ENCODE assay signal across 26 cellular contexts in genomic region chr3:157107644-157108133, GRCh38. TPM values are rescaled to one million over a fixed set of nuclear protein-coding genes. Genes with fewer than 3 reads are reported as not detected.
DNase-seq lines count a peak whose midpoint lies in the region; ATAC-seq, FAIRE-seq and TF ChIP-seq lines count a peak whose summit lies in the region.
"Had no signal": no experiment of that assay in that cellular context is flagged by ENCODE, and none has a peak within 500 bp of the region (broad histone marks: within the 10 kb centered on the region; RNA-seq: fewer than 3 reads in every experiment).

No MANE protein-coding gene starts in this region.

- TF ChIP-seq CTCF in right atrium auricular region (IDR thresholded peaks at IDR 0.05), result no peak
- TF ChIP-seq CTCF in K562 (IDR thresholded peaks at IDR 0.05 in 2 of 3, conservative IDR thresholded peaks at IDR 0.05 in 1 of 3; ENCODE audit: insufficient read depth in 2 of 3, low read depth in 1 of 3, low read length in 3 of 3), result no peak
- TF ChIP-seq CTCF in SK-N-SH (IDR thresholded peaks at IDR 0.05), result no peak

- DNase-seq in right atrium auricular region (ENCODE audit: low spot score) (no peak), left cardiac atrium (no peak), K562 (ENCODE audit: extremely low read depth in 1 of 4, low spot score in 3 of 4) (peak in 2 of 4 experiments; percentile 52 to 74), mucosa of gallbladder (ENCODE audit: low spot score) (peak; percentile 23), SK-N-SH (no peak), HTR-8/SVneo (ENCODE audit: insufficient read length, low spot score) (no peak)
- no peak for DNase-seq in stimulated activated effector memory CD8-positive, alpha-beta T cell treated with anti-CD3 and anti-CD28 coated beads, Interleukin-12 subunit alpha, Interleukin-12 subunit beta, amount 100 ng/mL, for 72 hours (ENCODE audit: low spot score in 2 of 2)
- DNase-seq: activated CD4-positive, CD25-positive, alpha-beta regulatory T cell; activated CD8-positive, alpha-beta T cell treated with anti-CD3 and anti-CD28 coated beads for 36 hours; activated T-cell treated with anti-CD3 and anti-CD28 coated beads, Interleukin-2, amount 50 U/mL, for 1 hour; central memory CD4-positive, alpha-beta T cell; dorsolateral prefrontal cortex; EL; foreskin keratinocyte; GM23248; hypothalamus; KBM-7; MM.1S; naive B cell; NCI-H1694; NCI-H2171 treated with DMSO at 0.1 percent for 48 hours; NCI-H748 treated with DMSO at 0.1 percent for 48 hours; T1000; upper lobe of right lung had no signal

- no peak overlapping the region; a peak in 1 of 4 replicates for H3K9ac ChIP-seq in K562 (ENCODE audit: insufficient read depth in 1 of 2, low read depth in 2 of 2, low read length in 2 of 2)
- no peak overlapping the region for H3K9ac ChIP-seq in SK-N-SH
- H3K9ac ChIP-seq: BLaER1, GM23248 had no signal

- no peaks in the 10 kb centered on the region for H3K27me3 ChIP-seq in right atrium auricular region
- no peaks in the 10 kb centered on the region for H3K27me3 ChIP-seq in K562 (ENCODE audit: control insufficient read depth in 2 of 2, insufficient read depth in 2 of 2, low read length in 2 of 2)
- no peaks in the 10 kb centered on the region for H3K27me3 ChIP-seq in SK-N-SH (ENCODE audit: insufficient read depth)
- H3K27me3 ChIP-seq: BLaER1, dorsolateral prefrontal cortex, foreskin keratinocyte, upper lobe of right lung had no signal

- no peaks in the 10 kb centered on the region for H3K9me2 ChIP-seq in SK-N-SH

- H3K4me3 ChIP-seq in right atrium auricular region (no peak overlapping the region), K562 (no peak overlapping the region), SK-N-SH (ENCODE audit: low read depth in 2 of 2, low read length in 1 of 2) (no peak overlapping the region)
- H3K4me3 ChIP-seq: BLaER1, dorsolateral prefrontal cortex, GM23248, upper lobe of right lung had no signal

- H3K9me3 Mint-ChIP-seq in stimulated activated effector memory CD8-positive, alpha-beta T cell treated with anti-CD3 and anti-CD28 coated beads, Interleukin-12 subunit alpha, Interleukin-12 subunit beta, amount 100 ng/mL, for 72 hours, result no peaks in the 10 kb centered on the region
- H3K9me3 Mint-ChIP-seq: activated CD8-positive, alpha-beta T cell treated with anti-CD3 and anti-CD28 coated beads for 36 hours; naive B cell had no signal

- H3K36me3 Mint-ChIP-seq in stimulated activated effector memory CD8-positive, alpha-beta T cell treated with anti-CD3 and anti-CD28 coated beads, Interleukin-12 subunit alpha, Interleukin-12 subunit beta, amount 100 ng/mL, for 72 hours, result no peaks in the 10 kb centered on the region
- H3K36me3 Mint-ChIP-seq: naive B cell had no signal

- TF ChIP-seq RAD21 in K562 (CRISPR knock-in tag; conservative IDR thresholded peaks at IDR 0.05 in 1 of 2, IDR thresholded peaks at IDR 0.05 in 1 of 2) (peak in 1 of 2 experiments; percentile 37; a peak in 2 of 4 replicates), SK-N-SH (IDR thresholded peaks at IDR 0.05; ENCODE audit: low read length) (no peak)

- ATAC-seq in left cardiac atrium (no peak), K562 (no peak), GM19035 (IDR thresholded peaks at IDR 0.05; ENCODE audit: unreplicated experiment) (no peak)
- no peak for ATAC-seq in stimulated activated effector memory CD8-positive, alpha-beta T cell treated with anti-CD3 and anti-CD28 coated beads, Interleukin-12 subunit alpha, Interleukin-12 subunit beta, amount 100 ng/mL, for 72 hours
- ATAC-seq: activated CD8-positive, alpha-beta T cell treated with anti-CD3 and anti-CD28 coated beads for 36 hours; foreskin keratinocyte; upper lobe of right lung had no signal

- peak overlapping the region; percentile 34; the same call in 1 of the 2 replicates for H2AFZ ChIP-seq in K562 (ENCODE audit: low read depth, low read length)
- H2AFZ ChIP-seq in SK-N-SH (ENCODE audit: low read depth), result no peak overlapping the region
- H2AFZ ChIP-seq: GM23248 had no signal

- H3K4me1 Mint-ChIP-seq in stimulated activated effector memory CD8-positive, alpha-beta T cell treated with anti-CD3 and anti-CD28 coated beads, Interleukin-12 subunit alpha, Interleukin-12 subunit beta, amount 100 ng/mL, for 72 hours, result peaks cover 37% of the 10 kb centered on the region

- CTCF ChIA-PET in K562 (lab: Yijun Ruan, JAX; ENCODE audit: low intra/inter-chr PET ratio), result no interaction called here
- CTCF ChIA-PET in SK-N-SH (lab: Yijun Ruan, JAX), result interaction anchor here (0.9 to 3.1 kb wide), 7 partner anchors 8 to 957 kb away, joined by 3 to 14 read pairs (median 4); no protein-coding TSS in a partner anchor

- WGBS in K562 (ENCODE audit: insufficient coverage, low coverage, missing lambda C conversion rate), result 0% methylated on average over 5 of the region's 5 CpGs
- WGBS in SK-N-SH (ENCODE audit: low lambda C conversion rate), result 63% methylated on average over 5 of the region's 5 CpGs

- H3K4me3 Mint-ChIP-seq in stimulated activated effector memory CD8-positive, alpha-beta T cell treated with anti-CD3 and anti-CD28 coated beads, Interleukin-12 subunit alpha, Interleukin-12 subunit beta, amount 100 ng/mL, for 72 hours, result no peak overlapping the region
- H3K4me3 Mint-ChIP-seq: activated CD8-positive, alpha-beta T cell treated with anti-CD3 and anti-CD28 coated beads for 36 hours; naive B cell had no signal

- peak overlapping the region; percentile 61 to 93 for H3K27ac ChIP-seq in right atrium auricular region
- 0 out of 3 replicates have a peak overlapping the region, but pooled peaks have one; percentile 14 for H3K27ac ChIP-seq in K562 (ENCODE audit: extremely low read depth, low read depth, low read length)
- no peak overlapping the region for H3K27ac ChIP-seq in SK-N-SH (ENCODE audit: low read depth in 2 of 2, low read length in 1 of 2)
- H3K27ac ChIP-seq: BLaER1, dorsolateral prefrontal cortex, foreskin keratinocyte, GM23248, upper lobe of right lung had no signal

- H3K36me3 ChIP-seq in right atrium auricular region (no peaks in the 10 kb centered on the region), K562 (ENCODE audit: control insufficient read depth, insufficient read depth, low read length) (no peaks in the 10 kb centered on the region), SK-N-SH (replicated peaks in 1 of 2; ENCODE audit: control insufficient read depth in 1 of 2, insufficient read depth in 2 of 2, low read length in 1 of 2) (no peaks in the 10 kb centered on the region)
- H3K36me3 ChIP-seq: BLaER1, upper lobe of right lung had no signal

- no TSS peak for BruUV-seq in K562 (replicated peaks; lab: Mats Ljungman, UMichigan)

- peak; percentile 99 for TF ChIP-seq EP300 in K562 (IDR thresholded peaks at IDR 0.05; ENCODE audit: low read length)
- TF ChIP-seq EP300 in SK-N-SH (IDR thresholded peaks at IDR 0.05; ENCODE audit: borderline replicate concordance in 1 of 2, low read depth in 1 of 2, low read length in 1 of 2), result no peak

- POLR2A ChIA-PET in K562 (lab: Yijun Ruan, JAX), result interaction anchor here (0.6 to 10.5 kb wide), 5 partner anchors 8 to 74 kb away, joined by 4 to 96 read pairs (median 7); partner anchors contain the start of gene CCNL1
- POLR2A ChIA-PET in SK-N-SH (lab: Yijun Ruan, JAX), result no interaction called here

- H3F3A ChIP-seq in SK-N-SH (replicated peaks; ENCODE audit: insufficient read depth), result no peaks in the 10 kb centered on the region

- intact Hi-C loops in left cardiac atrium (cut with DNase I) (no loop called here), K562 (cut with micrococcal nuclease) (loop anchor here (2.0 kb wide), 1 partner anchor 21 kb away; no protein-coding TSS in a partner anchor)

- H3K9me1 ChIP-seq in K562 (ENCODE audit: control insufficient read depth, insufficient read depth, low read length), result no peaks in the 10 kb centered on the region

- no peaks in the 10 kb centered on the region for H3K9me3 ChIP-seq in right atrium auricular region
- H3K9me3 ChIP-seq in K562 (replicated peaks; ENCODE audit: control insufficient read depth, insufficient read depth, low read depth, low read length), result no peaks in the 10 kb centered on the region
- H3K9me3 ChIP-seq in SK-N-SH, result no peaks in the 10 kb centered on the region
- H3K9me3 ChIP-seq: BLaER1, upper lobe of right lung had no signal

- H3K4me2 ChIP-seq in K562 (ENCODE audit: insufficient read depth, low read length) (peak overlapping the region; percentile 11; the same call in 1 of the 2 replicates), SK-N-SH (no peak overlapping the region)
- H3K4me2 ChIP-seq: BLaER1 had no signal

- H3K79me2 ChIP-seq in K562 (ENCODE audit: control insufficient read depth, insufficient read depth, low read length) (no peaks in the 10 kb centered on the region), SK-N-SH (ENCODE audit: insufficient read depth) (no peaks in the 10 kb centered on the region)

- in situ Hi-C loops in K562 (cut with MboI), result no loop called here

- H3K4me1 ChIP-seq in right atrium auricular region (peaks cover 0 to 36% of the 10 kb centered on the region in 2 donors), K562 (replicated peaks in 1 of 2; ENCODE audit: control insufficient read depth in 2 of 2, insufficient read depth in 2 of 2, low read length in 2 of 2) (peaks cover 41 to 80% of the 10 kb centered on the region in 2 experiments; a peak in 4 of 5 replicates), SK-N-SH (ENCODE audit: control insufficient read depth in 1 of 2, insufficient read depth in 2 of 2, low read depth in 1 of 2, low read length in 1 of 2) (peaks cover 0 to 16% of the 10 kb centered on the region in 2 experiments; a peak in 2 of 4 replicates)
- H3K4me1 ChIP-seq: upper lobe of right lung had no signal

- no peak overlapping the region for H3K27ac Mint-ChIP-seq in stimulated activated effector memory CD8-positive, alpha-beta T cell treated with anti-CD3 and anti-CD28 coated beads, Interleukin-12 subunit alpha, Interleukin-12 subunit beta, amount 100 ng/mL, for 72 hours
- H3K27ac Mint-ChIP-seq: activated CD8-positive, alpha-beta T cell treated with anti-CD3 and anti-CD28 coated beads for 36 hours had no signal

- H4K20me1 ChIP-seq in K562 (replicated peaks; ENCODE audit: control insufficient read depth, insufficient read depth, low read length) (no peaks in the 10 kb centered on the region), SK-N-SH (ENCODE audit: insufficient read depth) (no peaks in the 10 kb centered on the region)
- H4K20me1 ChIP-seq: BLaER1 had no signal

- TF ChIP-seq POLR2A in K562 (conservative IDR thresholded peaks at IDR 0.05), result no peak

- FAIRE-seq in K562 (lab: Jason Lieb, UNC) (peak; percentile 62), HTR-8/SVneo (lab: Jason Lieb, UNC) (no peak)

RNA-seq across cellular contexts. Expression of gene CCNL1, which starts 52.3 kb away (rescaled TPM):
- total RNA-seq in right atrium auricular region (10 to 100 TPM; 43.8 to 44.3 TPM), left cardiac atrium (10 to 100 TPM; 44.9 to 64.2 TPM), K562 (2014; rRNA removed) (132 and 172 TPM in 2 replicates), K562 (2014; rRNA removed; fragmentation: Illumina TruSeq; extraction: Trizol) (124 and 133 TPM in 2 replicates), K562 (2015; rRNA removed; fragmentation: Illumina TruSeq; extraction: Trizol) (153 and 161 TPM in 2 replicates), K562 (2021) (112 and 126 TPM in 2 replicates), mucosa of gallbladder (96.7 TPM)
- 412 and 933 TPM in 2 replicates for total RNA-seq in K562 (2011; cell fraction: chromatin; rRNA removed; ENCODE audit: low replicate concordance)
- total RNA-seq in K562 (2011; cell fraction: nucleolus; rRNA removed), result 305 and 368 TPM in 2 replicates
- 399 and 401 TPM in 2 replicates for total RNA-seq in K562 (2011; cell fraction: nucleoplasm; rRNA removed)
- polyA plus RNA-seq in K562 (2011; rRNA removed) (186 and 201 TPM in 2 replicates), K562 (2014; fragmentation: Illumina TruSeq; extraction: Trizol) (77.7 and 107 TPM in 2 replicates), K562 (2014; fragmentation: Nextera tagmentation; extraction: Ambion mirVana) (10 to 100 TPM; 16.1 to 32.4 TPM), K562 (2014; rRNA removed) (134 and 154 TPM in 2 replicates), SK-N-SH (2012; rRNA removed) (99.8 and 131 TPM in 2 replicates)
- 57.8 and 58.8 TPM in 2 replicates for polyA plus RNA-seq in K562 (2011; cell fraction: cytosol; rRNA removed)
- polyA plus RNA-seq in K562 (2011; cell fraction: nucleus; rRNA removed), result 1,501 and 1,632 TPM in 2 replicates
- 70.5 and 112 TPM in 2 replicates for polyA plus RNA-seq in K562 (2012)
- 210 and 248 TPM in 2 replicates for polyA minus RNA-seq in K562 (2011; rRNA and poly(A)+ RNA removed)
- polyA minus RNA-seq in K562 (2011; cell fraction: cytosol; rRNA and poly(A)+ RNA removed), result 78.9 and 112 TPM in 2 replicates
- 962 and 1,250 TPM in 2 replicates for polyA minus RNA-seq in K562 (2011; cell fraction: nucleus; rRNA and poly(A)+ RNA removed)
- 27.3 and 29.6 TPM in 2 replicates for polyA plus RNA-seq in SK-N-SH (2012; cell fraction: cytosol; rRNA removed)
- 490 and 685 TPM in 2 replicates for polyA plus RNA-seq in SK-N-SH (2012; cell fraction: nucleus; rRNA removed)

Comparison
In these comparisons a context has a peak if more than half of its experiments do, and no peak if none do; other contexts are left out.
1. H3K27ac ChIP-seq: peak in right atrium auricular region (2 of 2) and K562 (single experiment); none in SK-N-SH (0 of 2).